In genomic region chr17:13563916-13564315, GRCh38 we compare ENCODE assay signal across 23 cellular contexts. TPM values are rescaled to one million over a fixed set of nuclear protein-coding genes. Genes with fewer than 3 reads are reported as not detected.
DNase-seq lines count a peak whose midpoint lies in the region; ATAC-seq, FAIRE-seq and TF ChIP-seq lines count a peak whose summit lies in the region.
"Had no signal": no experiment of that assay in that cellular context is flagged by ENCODE, and none has a peak within 500 bp of the region (broad histone marks: within the 10 kb centered on the region; RNA-seq: fewer than 3 reads in every experiment).

No MANE protein-coding gene starts in this region.

- FAIRE-seq in astrocyte (lab: Jason Lieb, UNC), result no peak
- FAIRE-seq: GM12891, GM19239, H54 had no signal

- H3K4me3 ChIP-seq in HEK293 (ENCODE audit: low read depth, low read length) (no peak overlapping the region), astrocyte (ENCODE audit: insufficient read depth, low read depth, low read length) (no peak overlapping the region), foreskin fibroblast (ENCODE audit: low read depth in 1 of 2, low read length in 2 of 2) (no peak overlapping the region)
- H3K4me3 ChIP-seq: GM23338 had no signal

- H3K27ac Mint-ChIP-seq in astrocyte (ENCODE audit: unreplicated experiment), result no peak overlapping the region
- no peak overlapping the region for H3K27ac Mint-ChIP-seq in effector memory CD8-positive, alpha-beta T cell
- H3K27ac Mint-ChIP-seq: CD4-positive, CD25-positive, alpha-beta regulatory T cell; CD8-positive, alpha-beta memory T cell; GM23338 had no signal

- H4K20me1 ChIP-seq in astrocyte (ENCODE audit: insufficient read depth, low read length), result no peaks in the 10 kb centered on the region

- peaks cover 79% of the 10 kb centered on the region for H3K79me2 ChIP-seq in astrocyte (ENCODE audit: insufficient read depth, low read length)

- TF ChIP-seq CTCF in HEK293 (tag by site-specific recombination; IDR thresholded peaks at IDR 0.05), result no peak
- no peak for TF ChIP-seq CTCF in astrocyte (IDR thresholded peaks at IDR 0.05; ENCODE audit: insufficient read depth, low read depth, low read length)
- no peak for TF ChIP-seq CTCF in foreskin fibroblast (IDR thresholded peaks at IDR 0.05; ENCODE audit: low read depth, low read length)

- H3K36me3 Mint-ChIP-seq in astrocyte (ENCODE audit: low read depth, unreplicated experiment), result peaks cover 16% of the 10 kb centered on the region
- no peaks in the 10 kb centered on the region for H3K36me3 Mint-ChIP-seq in effector memory CD8-positive, alpha-beta T cell (ENCODE audit: insufficient read depth)
- H3K36me3 Mint-ChIP-seq: CD4-positive, CD25-positive, alpha-beta regulatory T cell; CD8-positive, alpha-beta memory T cell had no signal

- no peak overlapping the region for H3K4me2 ChIP-seq in astrocyte (ENCODE audit: low read length)
- H3K4me2 ChIP-seq: GM23338 had no signal

- no peaks in the 10 kb centered on the region for H3K27me3 ChIP-seq in astrocyte (ENCODE audit: insufficient read depth, low read length)
- H3K27me3 ChIP-seq: BE2C had no signal

- DNase-seq in astrocyte (ENCODE audit: low read depth) (no peak), foreskin fibroblast (peak; percentile 16 to 58), SKM-1 (lab: John Stamatoyannopoulos, UW; ENCODE audit: unreplicated experiment) (no peak)
- no peak for DNase-seq in activated CD4-positive, CD25-positive, alpha-beta regulatory T cell (lab: John Stamatoyannopoulos, UW)
- no peak for DNase-seq in effector memory CD8-positive, alpha-beta T cell
- DNase-seq: ACHN; BE2C; C1 segment of cervical spinal cord; CD4-positive, CD25-positive, alpha-beta regulatory T cell; CD8-positive, alpha-beta memory T cell; COR-L47; DMS 273 treated with DMSO at 0.1 percent for 48 hours; DMS53; DND-41; EL; HCEC 1CT had no signal

- H3K9me3 Mint-ChIP-seq in astrocyte (ENCODE audit: unreplicated experiment), result peaks cover 12% of the 10 kb centered on the region
- H3K9me3 Mint-ChIP-seq in effector memory CD8-positive, alpha-beta T cell, result no peaks in the 10 kb centered on the region

- peaks cover 47% of the 10 kb centered on the region for H3K4me1 Mint-ChIP-seq in astrocyte (ENCODE audit: low read depth, unreplicated experiment)
- no peaks in the 10 kb centered on the region for H3K4me1 Mint-ChIP-seq in effector memory CD8-positive, alpha-beta T cell (ENCODE audit: low read depth in 2 of 2)

- CTCF ChIA-PET in HEK293 (lab: Yijun Ruan, JAX), result no interaction called here

- no peak overlapping the region for H2AFZ ChIP-seq in astrocyte (ENCODE audit: low read depth, low read length)
- H2AFZ ChIP-seq: GM23338 had no signal

- H3K4me3 Mint-ChIP-seq in astrocyte (ENCODE audit: unreplicated experiment), result no peak overlapping the region
- no peak overlapping the region for H3K4me3 Mint-ChIP-seq in effector memory CD8-positive, alpha-beta T cell
- H3K4me3 Mint-ChIP-seq: CD4-positive, CD25-positive, alpha-beta regulatory T cell; CD8-positive, alpha-beta memory T cell; GM23338 had no signal

- H3K4me1 ChIP-seq in HEK293 (ENCODE audit: control insufficient read depth, insufficient read depth, low read length) (peaks cover 15% of the 10 kb centered on the region), astrocyte (ENCODE audit: insufficient read depth, low read length) (peaks cover 35% of the 10 kb centered on the region)
- H3K4me1 ChIP-seq: BE2C had no signal

- POLR2A ChIA-PET in HEK293 (lab: Yijun Ruan, JAX), result no interaction called here

- H3K9ac ChIP-seq in astrocyte (ENCODE audit: low read length), result no peak overlapping the region

- H3K27me3 Mint-ChIP-seq in astrocyte (ENCODE audit: low read depth, unreplicated experiment), result no peaks in the 10 kb centered on the region
- H3K27me3 Mint-ChIP-seq in effector memory CD8-positive, alpha-beta T cell, result no peaks in the 10 kb centered on the region

- H3K27ac ChIP-seq in HEK293 (ENCODE audit: extremely low read depth, low read depth, low read length) (no peak overlapping the region), astrocyte (ENCODE audit: low read depth, low read length) (peak overlapping the region; percentile 95)

- H3K9me3 ChIP-seq in HEK293 (ENCODE audit: control insufficient read depth, insufficient read depth, low read depth, low read length) (no peaks in the 10 kb centered on the region), astrocyte (ENCODE audit: insufficient read depth, low read depth, low read length) (peaks cover 5% of the 10 kb centered on the region)
- H3K9me3 ChIP-seq: BE2C had no signal

- no peak for ATAC-seq in effector memory CD8-positive, alpha-beta T cell (replicated peaks)
- no peak for ATAC-seq in HG03095 (IDR thresholded peaks at IDR 0.05; ENCODE audit: unreplicated experiment)
- ATAC-seq: GM23338 had no signal

- H3K36me3 ChIP-seq in HEK293 (ENCODE audit: control insufficient read depth in 2 of 2, insufficient read depth in 1 of 2, low read length in 2 of 2), result no peaks in the 10 kb centered on the region; a peak in 1 of 3 replicates
- H3K36me3 ChIP-seq in astrocyte (ENCODE audit: insufficient read depth, low read length), result peaks cover 8% of the 10 kb centered on the region
- H3K36me3 ChIP-seq: BE2C had no signal

TF ChIP-seq in HEK293, 187 proteins besides CTCF, POLR2A, EP300 and RAD21:
- 0 out of 2 replicates have a peak, but pooled peaks have one; percentile 5 for TF ChIP-seq PRDM6 (tag by site-specific recombination; IDR thresholded peaks at IDR 0.05)
- TF ChIP-seq REST (tag by site-specific recombination; IDR thresholded peaks at IDR 0.05), result no peak

RNA-seq across cellular contexts. Expression of gene HS3ST3A1, which starts 37.8 kb away (rescaled TPM):
- 7.6 and 8.7 TPM in 2 replicates for total RNA-seq in astrocyte
- total RNA-seq: CD8-positive, alpha-beta memory T cell; G401 had no signal

Comparison
In these comparisons a context has a peak if more than half of its experiments do, and no peak if none do; other contexts are left out.
1. DNase-seq: peak in foreskin fibroblast (2 of 2); none in astrocyte (single experiment), activated CD4-positive, CD25-positive, alpha-beta regulatory T cell (0 of 4), effector memory CD8-positive, alpha-beta T cell (0 of 3) and SKM-1 (single experiment).